11 cellular contexts compared by ENCODE assay signal in the genomic region with DNA sequence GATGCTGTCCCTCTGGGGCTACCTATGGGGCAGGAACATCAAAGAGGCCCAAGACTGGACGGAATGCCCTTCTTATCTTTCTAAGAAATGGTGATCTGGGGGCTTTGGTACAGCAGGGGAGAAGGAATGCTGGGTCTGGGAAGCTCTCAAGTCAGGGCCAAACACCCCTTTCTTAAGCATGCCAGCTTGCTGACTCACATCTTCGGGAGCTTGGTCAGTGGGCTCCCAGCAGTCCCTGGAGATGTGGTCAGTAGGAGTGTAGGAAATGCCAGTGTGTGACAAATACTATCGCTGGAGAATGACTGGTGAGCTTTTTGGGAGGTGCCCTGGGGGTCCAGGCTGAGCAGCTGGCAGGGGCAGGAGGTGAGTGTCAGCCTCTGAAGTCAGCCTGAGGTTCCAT.
DNase-seq lines count a peak whose midpoint lies in the region; ATAC-seq and TF ChIP-seq lines count a peak whose summit lies in the region.
"Had no signal": no experiment of that assay in that cellular context is flagged by ENCODE, and none has a peak within 500 bp of the region (broad histone marks: within the 10 kb centered on the region; RNA-seq: fewer than 3 reads in every experiment).

No MANE protein-coding gene starts in this region.

- H3K27me3 Mint-ChIP-seq in activated T-helper 17 cell treated with anti-CD3 and anti-CD28 coated beads, Interleukin-2, amount 50 U/mL, for 72 hours = no peaks in the 10 kb centered on the region

- H3K27ac Mint-ChIP-seq in activated T-helper 17 cell treated with anti-CD3 and anti-CD28 coated beads, Interleukin-2, amount 50 U/mL, for 72 hours = no peak overlapping the region

- no peak overlapping the region for H3K27ac ChIP-seq in upper lobe of right lung

- H3K9me3 ChIP-seq in upper lobe of right lung = no peaks in the 10 kb centered on the region

- H3K9me3 Mint-ChIP-seq in activated T-helper 17 cell treated with anti-CD3 and anti-CD28 coated beads, Interleukin-2, amount 50 U/mL, for 72 hours = peaks cover 4% of the 10 kb centered on the region

- DNase-seq in HPDE6-E6E7 (ENCODE audit: extremely low spot score) (peak; percentile 32), astrocyte of the hippocampus (ENCODE audit: low read depth, low spot score) (peak; percentile 95), iPS-NIHi7 (ENCODE audit: extremely low spot score) (peak; percentile 60), upper lobe of right lung (no peak), cerebellar nuclear complex (lab: John Stamatoyannopoulos, UW) (no peak), cardiac septum (ENCODE audit: low spot score) (no peak)
- DNase-seq in stimulated activated CD8-positive, alpha-beta memory T cell treated with anti-CD3 and anti-CD28 coated beads, Interleukin-4, amount 100 ng/mL, for 48 hours = no peak
- DNase-seq: effector CD4-positive, alpha-beta T cell; NCI-H1694; stimulated activated CD4-positive, alpha-beta T cell treated with anti-CD3 and anti-CD28 coated beads, Interleukin-4, amount 100 ng/mL, for 4 hours had no signal

- H3K4me3 Mint-ChIP-seq in activated T-helper 17 cell treated with anti-CD3 and anti-CD28 coated beads, Interleukin-2, amount 50 U/mL, for 72 hours = no peak overlapping the region

- no peak for TF ChIP-seq CTCF in upper lobe of right lung (IDR thresholded peaks at IDR 0.05)

- H3K27me3 ChIP-seq in upper lobe of right lung = no peaks in the 10 kb centered on the region

- no peaks in the 10 kb centered on the region for H3K4me1 ChIP-seq in upper lobe of right lung

- no peaks in the 10 kb centered on the region for H3K36me3 ChIP-seq in upper lobe of right lung

- intact Hi-C loops in upper lobe of right lung (cut with DNase I) (no loop called here), cardiac septum (cut with DNase I) (no loop called here)

- ATAC-seq in upper lobe of right lung = peak; percentile 24
- no peak for ATAC-seq in activated T-helper 17 cell treated with anti-CD3 and anti-CD28 coated beads, Interleukin-2, amount 50 U/mL, for 72 hours (replicated peaks)

- no peak overlapping the region for H3K4me3 ChIP-seq in upper lobe of right lung

- no peaks in the 10 kb centered on the region for H3K4me1 Mint-ChIP-seq in activated T-helper 17 cell treated with anti-CD3 and anti-CD28 coated beads, Interleukin-2, amount 50 U/mL, for 72 hours

- no peaks in the 10 kb centered on the region for H3K36me3 Mint-ChIP-seq in activated T-helper 17 cell treated with anti-CD3 and anti-CD28 coated beads, Interleukin-2, amount 50 U/mL, for 72 hours (ENCODE audit: low read depth)

Comparison
In these comparisons a context has a peak if more than half of its experiments do, and no peak if none do; other contexts are left out.
1. DNase-seq: peak in HPDE6-E6E7 (single experiment), astrocyte of the hippocampus (single experiment) and iPS-NIHi7 (single experiment); none in upper lobe of right lung (single experiment), stimulated activated CD8-positive, alpha-beta memory T cell treated with anti-CD3 and anti-CD28 coated beads, Interleukin-4, amount 100 ng/mL, for 48 hours (single experiment), cerebellar nuclear complex (0 of 2) and cardiac septum (single experiment).